Comparison of ENCODE assay signal across 23 cellular contexts in the genomic region with DNA sequence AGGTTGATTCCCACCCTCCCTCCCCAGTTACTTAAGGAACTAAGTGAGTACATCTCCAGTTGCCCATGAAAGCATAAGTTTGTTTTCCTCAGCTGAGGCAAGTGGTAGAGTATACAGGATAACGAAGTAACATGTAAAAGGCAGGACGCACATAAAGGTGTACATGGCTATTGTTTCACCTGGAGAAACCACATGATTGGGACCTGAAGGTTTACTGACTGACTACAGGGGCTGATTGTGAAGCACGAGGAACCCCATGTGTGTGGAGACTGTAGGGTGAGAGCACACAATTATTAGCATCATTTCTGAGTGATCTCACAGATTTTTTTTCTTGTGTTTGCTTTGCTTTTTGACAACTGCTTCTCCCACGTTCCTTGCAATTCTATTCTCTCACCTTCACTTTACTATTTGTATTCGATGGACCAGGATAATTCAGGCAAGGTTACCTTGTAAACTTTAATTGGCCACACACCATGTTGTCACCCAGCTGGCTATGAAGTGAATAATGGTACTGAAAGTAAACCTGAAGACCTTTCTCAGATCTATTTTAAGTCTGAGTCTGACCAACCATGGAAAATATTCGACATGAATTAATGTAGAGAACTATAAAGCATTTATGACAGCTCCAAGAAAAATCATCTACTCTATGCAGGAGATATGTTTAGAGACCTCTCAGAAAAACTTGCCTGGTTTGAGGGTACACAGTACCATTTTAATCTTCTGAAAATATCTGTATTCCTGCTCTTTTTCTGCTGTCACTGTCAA.
DNase-seq lines count a peak whose midpoint lies in the region; ATAC-seq and TF ChIP-seq lines count a peak whose summit lies in the region.
"Had no signal": no experiment of that assay in that cellular context is flagged by ENCODE, and none has a peak within 500 bp of the region (broad histone marks: within the 10 kb centered on the region; RNA-seq: fewer than 3 reads in every experiment).

No MANE protein-coding gene starts in this region.

- no peak for TF ChIP-seq EP300 in stomach (IDR thresholded peaks at IDR 0.05)

- DNase-seq in mammary epithelial cell (no peak), stomach (no peak), NCI-H2107 treated with DMSO at 0.1 percent for 48 hours (lab: John Stamatoyannopoulos, UW; ENCODE audit: unreplicated experiment) (no peak), type B pancreatic cell (ENCODE audit: extremely low spot score, unreplicated experiment) (no peak)
- DNase-seq in activated T-cell treated with anti-CD3 and anti-CD28 coated beads, Interleukin-2, amount 50 U/mL, for 4 hours = no peak
- DNase-seq: activated CD4-positive, alpha-beta memory T cell treated with anti-CD3 and anti-CD28 coated beads for 36 hours; cerebellar nuclear complex; DMS153; immature natural killer cell; NCI-H1930; NCI-H526; nephron progenitor cell; right lobe of liver; stimulated activated CD4-positive, alpha-beta T cell treated with anti-CD3 and anti-CD28 coated beads, Interleukin-4, amount 100 ng/mL, for 1 hour; stimulated activated CD8-positive, alpha-beta memory T cell treated with anti-CD3 and anti-CD28 coated beads, Interleukin-4, amount 100 ng/mL, for 48 hours; testis had no signal

- H3K4me3 Mint-ChIP-seq in activated T-cell treated with anti-CD3 and anti-CD28 coated beads, Interleukin-2, amount 50 U/mL, for 4 hours = no peak overlapping the region
- no peak overlapping the region for H3K4me3 Mint-ChIP-seq in type B pancreatic cell
- H3K4me3 Mint-ChIP-seq: activated CD4-positive, alpha-beta memory T cell treated with anti-CD3 and anti-CD28 coated beads for 36 hours; activated T-helper 1 cell treated with anti-CD3 and anti-CD28 coated beads, Interleukin-12 subunit alpha, Interleukin-12 subunit beta, Interleukin-2, Interleukin-4 antibody, amounts not matched to agents 30 ng/mL and 10 ng/mL and 1 ng/mL, durations not matched to agents 14 hours and 24 hours and 36 hours; immature natural killer cell; nephron progenitor cell had no signal

- 45% methylated on average over 6 of the region's 6 CpGs for WGBS in mammary epithelial cell (ENCODE audit: low coverage, missing lambda C conversion rate)
- 62 to 80% (median 77%) methylated on average over 6 of the region's 6 CpGs for WGBS in stomach, 5 donors

- H3K79me2 ChIP-seq in mammary epithelial cell (ENCODE audit: insufficient read depth, low read length) = no peaks in the 10 kb centered on the region

- CTCF ChIA-PET in mammary epithelial cell (lab: Charles Lee; ENCODE audit: low non-redundant PET) = no interaction called here

- H3K4me1 Mint-ChIP-seq in activated T-cell treated with anti-CD3 and anti-CD28 coated beads, Interleukin-2, amount 50 U/mL, for 4 hours (ENCODE audit: low read depth) = no peaks in the 10 kb centered on the region
- H3K4me1 Mint-ChIP-seq in type B pancreatic cell (ENCODE audit: unreplicated experiment) = no peaks in the 10 kb centered on the region
- H3K4me1 Mint-ChIP-seq: immature natural killer cell, nephron progenitor cell had no signal

- no peaks in the 10 kb centered on the region for H3K9me3 ChIP-seq in mammary epithelial cell (replicated peaks; ENCODE audit: insufficient read depth, low read length)
- H3K9me3 ChIP-seq in stomach = no peaks in the 10 kb centered on the region
- H3K9me3 ChIP-seq: right lobe of liver, testis had no signal

- no TSS peak for BruUV-seq in mammary epithelial cell (replicated peaks; lab: Mats Ljungman, UMichigan)

- dilution Hi-C loops in mammary epithelial cell (cut with HindIII; ENCODE audit: low sequenced_read_pairs) = no loop called here

- H4K20me1 ChIP-seq in mammary epithelial cell (ENCODE audit: insufficient read depth, low read length) = no peaks in the 10 kb centered on the region

- TF ChIP-seq CTCF in mammary epithelial cell (conservative IDR thresholded peaks at IDR 0.05 in 1 of 2, IDR thresholded peaks at IDR 0.05 in 1 of 2; ENCODE audit: extremely low read depth in 1 of 2, insufficient read depth in 1 of 2, low read depth in 1 of 2, low read length in 2 of 2) (no peak), stomach (IDR thresholded peaks at IDR 0.05) (no peak), type B pancreatic cell (conservative IDR thresholded peaks at IDR 0.05) (no peak)

- H3K27ac ChIP-seq in mammary epithelial cell (ENCODE audit: insufficient read depth, low read depth, low read length) (no peak overlapping the region), stomach (peak overlapping the region in 4 of 5 donors; percentile 11 to 93 (median 87))
- H3K27ac ChIP-seq: right lobe of liver, testis, VCaP had no signal

- H3K4me2 ChIP-seq in mammary epithelial cell (ENCODE audit: insufficient read depth, low read depth, low read length) = no peak overlapping the region

- no peaks in the 10 kb centered on the region for H3K36me3 Mint-ChIP-seq in activated T-cell treated with anti-CD3 and anti-CD28 coated beads, Interleukin-2, amount 50 U/mL, for 4 hours (ENCODE audit: insufficient read depth)
- H3K36me3 Mint-ChIP-seq in type B pancreatic cell = peaks cover 8% of the 10 kb centered on the region
- H3K36me3 Mint-ChIP-seq: activated CD4-positive, alpha-beta memory T cell treated with anti-CD3 and anti-CD28 coated beads for 36 hours had no signal

- intact Hi-C loops in mammary epithelial cell (cut with micrococcal nuclease) (no loop called here), stomach (cut with DNase I; ENCODE audit: low total_unique reads) (loop anchor here (10.0 kb wide), 1 partner anchor 252 kb away; no protein-coding TSS in a partner anchor)

- H3K36me3 ChIP-seq in mammary epithelial cell (ENCODE audit: insufficient read depth, low read length) = no peaks in the 10 kb centered on the region
- peaks cover 11 to 53% (median 20%) of the 10 kb centered on the region in 4 donors for H3K36me3 ChIP-seq in stomach
- H3K36me3 ChIP-seq: right lobe of liver had no signal

- H3K4me3 ChIP-seq in mammary epithelial cell (replicated peaks in 1 of 3; ENCODE audit: insufficient read depth in 1 of 3, low read depth in 2 of 3, low read length in 3 of 3) = no peak overlapping the region
- peak overlapping the region; percentile 37 to 41 (median 40) for H3K4me3 ChIP-seq in stomach
- H3K4me3 ChIP-seq: right lobe of liver, testis had no signal

- in situ Hi-C loops in mammary epithelial cell (cut with MboI; ENCODE audit: low sequenced_read_pairs in 2 of 2) = no loop called here

- H3K9ac ChIP-seq in mammary epithelial cell (ENCODE audit: insufficient read depth, low read length) = no peak overlapping the region

- H2AFZ ChIP-seq in mammary epithelial cell (ENCODE audit: low read depth, low read length) = peak overlapping the region; percentile 7

- H3K27me3 Mint-ChIP-seq in activated T-cell treated with anti-CD3 and anti-CD28 coated beads, Interleukin-2, amount 50 U/mL, for 4 hours (ENCODE audit: low read depth) = no peaks in the 10 kb centered on the region
- H3K27me3 Mint-ChIP-seq in type B pancreatic cell = no peaks in the 10 kb centered on the region

- H3K9me3 Mint-ChIP-seq in activated T-cell treated with anti-CD3 and anti-CD28 coated beads, Interleukin-2, amount 50 U/mL, for 4 hours = no peaks in the 10 kb centered on the region
- no peaks in the 10 kb centered on the region for H3K9me3 Mint-ChIP-seq in type B pancreatic cell
- H3K9me3 Mint-ChIP-seq: activated CD4-positive, alpha-beta memory T cell treated with anti-CD3 and anti-CD28 coated beads for 36 hours; activated T-helper 1 cell treated with anti-CD3 and anti-CD28 coated beads, Interleukin-12 subunit alpha, Interleukin-12 subunit beta, Interleukin-2, Interleukin-4 antibody, amounts not matched to agents 30 ng/mL and 10 ng/mL and 1 ng/mL, durations not matched to agents 14 hours and 24 hours and 36 hours; immature natural killer cell; nephron progenitor cell had no signal

- peaks cover 9% of the 10 kb centered on the region for H3K4me1 ChIP-seq in mammary epithelial cell (ENCODE audit: insufficient read depth, low read length)
- H3K4me1 ChIP-seq in stomach = peaks cover 0 to 11% (median 0%) of the 10 kb centered on the region in 4 donors
- H3K4me1 ChIP-seq: right lobe of liver had no signal

- no peak for TF ChIP-seq POLR2A in stomach (IDR thresholded peaks at IDR 0.05)

- H3K27me3 ChIP-seq in mammary epithelial cell (ENCODE audit: insufficient read depth, low read length) (no peaks in the 10 kb centered on the region), stomach (no peaks in the 10 kb centered on the region)
- H3K27me3 ChIP-seq: right lobe of liver, testis had no signal

- ATAC-seq in GM21381 (IDR thresholded peaks at IDR 0.05; ENCODE audit: unreplicated experiment) = peak; percentile 47
- ATAC-seq in HG03066 (IDR thresholded peaks at IDR 0.05; ENCODE audit: low read depth, unreplicated experiment) = peak; percentile 58
- no peak for ATAC-seq in GM19328 (IDR thresholded peaks at IDR 0.05; ENCODE audit: unreplicated experiment)
- ATAC-seq in activated T-cell treated with anti-CD3 and anti-CD28 coated beads, Interleukin-2, amount 50 U/mL, for 4 hours = no peak
- ATAC-seq: HCT116, Panc1, right lobe of liver had no signal

- H3K27ac Mint-ChIP-seq in type B pancreatic cell = no peak overlapping the region
- H3K27ac Mint-ChIP-seq: activated CD4-positive, alpha-beta memory T cell treated with anti-CD3 and anti-CD28 coated beads for 36 hours; activated T-helper 1 cell treated with anti-CD3 and anti-CD28 coated beads, Interleukin-12 subunit alpha, Interleukin-12 subunit beta, Interleukin-2, Interleukin-4 antibody, amounts not matched to agents 30 ng/mL and 10 ng/mL and 1 ng/mL, durations not matched to agents 14 hours and 24 hours and 36 hours; immature natural killer cell; nephron progenitor cell had no signal

Comparison
In these comparisons a context has a peak if more than half of its experiments do, and no peak if none do; other contexts are left out.
1. ATAC-seq: peak in GM21381 (single experiment) and HG03066 (single experiment); none in GM19328 (single experiment) and activated T-cell treated with anti-CD3 and anti-CD28 coated beads, Interleukin-2, amount 50 U/mL, for 4 hours (0 of 2).
2. H3K4me3 ChIP-seq: peak in stomach (4 of 4); none in mammary epithelial cell (0 of 3).